Comparison of ENCODE assay signal across 8 cellular contexts in the genomic region with DNA sequence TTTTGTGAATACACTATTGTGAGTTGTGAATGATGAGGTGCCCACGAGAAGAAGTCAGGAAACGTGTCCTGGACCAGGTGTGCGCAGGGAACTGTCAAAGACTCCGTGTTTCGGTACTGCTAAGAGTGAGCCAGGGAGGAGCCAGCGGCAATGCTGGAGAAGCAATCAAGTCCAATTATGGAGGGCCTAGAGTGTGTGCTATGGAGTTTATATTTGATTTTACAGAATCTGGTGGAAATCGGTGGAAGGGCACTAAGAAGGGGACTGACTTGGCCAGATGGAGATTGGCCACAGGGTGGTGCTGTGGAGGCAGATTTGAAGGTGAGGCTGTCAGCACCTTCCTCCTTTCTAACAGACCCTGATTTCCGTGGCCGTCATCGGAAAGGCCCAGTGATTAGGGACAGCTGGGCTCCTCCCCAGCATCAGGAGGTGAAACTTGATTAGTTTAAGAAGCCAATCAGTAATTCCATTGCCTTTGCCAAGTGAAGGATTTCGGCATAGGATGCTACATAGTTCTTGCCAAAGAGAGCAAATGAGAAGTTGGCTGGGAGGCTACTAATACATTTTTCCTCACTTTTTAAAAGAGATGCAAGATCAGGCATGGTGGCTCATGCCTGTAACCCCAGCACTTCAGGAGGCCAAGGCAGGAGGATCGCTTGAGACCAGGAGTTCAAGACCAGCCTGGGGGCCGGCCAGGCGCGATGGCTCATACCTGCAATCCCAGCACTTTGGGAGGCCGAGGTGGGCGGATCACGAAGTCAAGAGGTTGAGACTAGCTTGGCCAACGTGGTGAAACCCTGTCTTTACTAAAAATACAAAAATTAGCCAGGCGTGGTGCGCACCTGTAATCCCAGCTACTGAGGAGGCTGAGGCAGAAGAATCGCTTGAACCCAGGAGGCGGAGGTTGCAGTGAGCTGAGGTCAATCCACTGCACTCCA. TPM values are rescaled to one million over a fixed set of nuclear protein-coding genes. Genes with fewer than 3 reads are reported as not detected.
A peak's percentile ranks its signal among the peaks of the same experiment; 100 is the strongest.
DNase-seq lines count a peak whose midpoint lies in the region; ATAC-seq and TF ChIP-seq lines count a peak whose summit lies in the region.

No MANE protein-coding gene starts in this region.

- POLR2A ChIA-PET in HEK293 (lab: Yijun Ruan, JAX): interaction anchor here (1.1 to 1.8 kb wide), 2 partner anchors 16 to 17 kb away, joined by 3 to 4 read pairs; no protein-coding TSS in a partner anchor

- CTCF ChIA-PET in HEK293 (lab: Yijun Ruan, JAX): interaction anchor here (0.6 to 3.0 kb wide), 17 partner anchors 10 to 467 kb away, joined by 3 to 22 read pairs (median 3); partner anchors contain the start of genes BTBD19, DYNLT4, EIF2B3 and HECTD3

- H3K27me3 ChIP-seq in ascending aorta (no peaks in the 10 kb centered on the region), skeletal muscle satellite cell (ENCODE audit: control insufficient read depth, insufficient read depth, low read length) (no peaks in the 10 kb centered on the region)

- intact Hi-C loops in ascending aorta (cut with DNase I): loop anchor here (2.0 to 5.0 kb wide), 4 partner anchors 37 to 466 kb away; partner anchors contain the start of genes HECTD3 and UROD

- peak overlapping the region; percentile 63 for H3K4me2 ChIP-seq in skeletal muscle satellite cell (ENCODE audit: low read length)

- DNase-seq in DMS53 treated with DMSO at 0.1 percent for 48 hours (lab: John Stamatoyannopoulos, UW; ENCODE audit: unreplicated experiment) (peak; percentile 74), NCI-H2081 treated with DMSO at 0.1 percent for 48 hours (lab: John Stamatoyannopoulos, UW) (peak; percentile 64), T-helper 9 cell (peak; percentile 83), ascending aorta (ENCODE audit: low spot score in 2 of 2) (peak in 1 of 2 donors; percentile 91), hypothalamus (lab: John Stamatoyannopoulos, UW) (peak in 48 of 51 donors; percentile 12 to 85 (median 56))

- ATAC-seq in HG02970 (IDR thresholded peaks at IDR 0.05; ENCODE audit: low FRiP score, unreplicated experiment): no peak

- H3K27ac ChIP-seq in HEK293 (ENCODE audit: extremely low read depth, low read depth, low read length): no peak overlapping the region
- H3K27ac ChIP-seq in ascending aorta: no peak overlapping the region

- H3K4me1 ChIP-seq in HEK293 (ENCODE audit: control insufficient read depth, insufficient read depth, low read length): peaks cover 9% of the 10 kb centered on the region
- no peaks in the 10 kb centered on the region for H3K4me1 ChIP-seq in ascending aorta
- H3K4me1 ChIP-seq in skeletal muscle satellite cell (ENCODE audit: control insufficient read depth, insufficient read depth, low read length): no peaks in the 10 kb centered on the region

- H3K36me3 ChIP-seq in HEK293 (ENCODE audit: control insufficient read depth in 2 of 2, insufficient read depth in 1 of 2, low read length in 2 of 2) (no peaks in the 10 kb centered on the region; a peak in 1 of 3 replicates), ascending aorta (no peaks in the 10 kb centered on the region), skeletal muscle satellite cell (ENCODE audit: insufficient read depth, low read length) (no peaks in the 10 kb centered on the region)

- no peak overlapping the region for H3K4me3 ChIP-seq in HEK293 (ENCODE audit: low read depth, low read length)
- H3K4me3 ChIP-seq in ascending aorta: no peak overlapping the region
- H3K4me3 ChIP-seq in skeletal muscle satellite cell (ENCODE audit: low read length): no peak overlapping the region

- TF ChIP-seq CTCF in HEK293 (tag by site-specific recombination; IDR thresholded peaks at IDR 0.05) (peak; percentile 73), ascending aorta (IDR thresholded peaks at IDR 0.05) (peak; percentile 73 to 80 (median 75))

- H3K9me3 ChIP-seq in HEK293 (ENCODE audit: control insufficient read depth, insufficient read depth, low read depth, low read length) (no peaks in the 10 kb centered on the region), ascending aorta (no peaks in the 10 kb centered on the region), skeletal muscle satellite cell (replicated peaks; ENCODE audit: low read length) (no peaks in the 10 kb centered on the region)

- no peak overlapping the region for H3K9ac ChIP-seq in skeletal muscle satellite cell (ENCODE audit: low read depth, low read length)

TF ChIP-seq in HEK293, 187 proteins besides CTCF, POLR2A, EP300 and RAD21 (continues in another document):
- TF ChIP-seq REPIN1 (tag by site-specific recombination; IDR thresholded peaks at IDR 0.05; ENCODE audit: low read depth) (no peak), ZNF10 (tag by site-specific recombination; IDR thresholded peaks at IDR 0.05) (peak; percentile 65; the same call in 1 of the 2 replicates), ZNF654 (tag by site-specific recombination; IDR thresholded peaks at IDR 0.05; ENCODE audit: low read depth) (peak; percentile 90), ZNF146 (tag by site-specific recombination; IDR thresholded peaks at IDR 0.05) (no peak), ZNF768 (tag by site-specific recombination; IDR thresholded peaks at IDR 0.05) (no peak), ZNF324 (tag by site-specific recombination; IDR thresholded peaks at IDR 0.05) (no peak), SCRT1 (tag by site-specific recombination; IDR thresholded peaks at IDR 0.05; ENCODE audit: borderline replicate concordance) (no peak), ZNF23 (tag by site-specific recombination; IDR thresholded peaks at IDR 0.05; ENCODE audit: borderline replicate concordance) (no peak), ZNF664 (tag by site-specific recombination; IDR thresholded peaks at IDR 0.05) (no peak), ZSCAN30 (tag by site-specific recombination; IDR thresholded peaks at IDR 0.05) (0 out of 2 replicates have a peak, but pooled peaks have one; percentile 53), ZNF639 (tag by site-specific recombination; IDR thresholded peaks at IDR 0.05) (0 out of 2 replicates have a peak, but pooled peaks have one; percentile 13), ZNF561 (tag by site-specific recombination; IDR thresholded peaks at IDR 0.05; ENCODE audit: borderline replicate concordance) (no peak), ZNF433 (tag by site-specific recombination; IDR thresholded peaks at IDR 0.05; ENCODE audit: low read depth) (no peak), ZNF600 (tag by site-specific recombination; IDR thresholded peaks at IDR 0.05) (peak; percentile 43; the same call in 1 of the 2 replicates), ZNF623 (tag by site-specific recombination; IDR thresholded peaks at IDR 0.05) (no peak), ZNF416 (tag by site-specific recombination; IDR thresholded peaks at IDR 0.05) (no peak), ZNF394 (tag by site-specific recombination; IDR thresholded peaks at IDR 0.05; ENCODE audit: borderline replicate concordance) (0 out of 2 replicates have a peak, but pooled peaks have one; percentile 15), ZNF112 (tag by site-specific recombination; IDR thresholded peaks at IDR 0.05) (no peak), ZFP41 (tag by site-specific recombination; IDR thresholded peaks at IDR 0.05; ENCODE audit: borderline replicate concordance) (no peak), ZNF354C (tag by site-specific recombination; IDR thresholded peaks at IDR 0.05; ENCODE audit: borderline replicate concordance, low read depth) (no peak), GFI1B (tag by site-specific recombination; IDR thresholded peaks at IDR 0.05) (peak; percentile 15; the same call in 1 of the 2 replicates), ZNF777 (tag by site-specific recombination; IDR thresholded peaks at IDR 0.05; ENCODE audit: borderline replicate concordance) (no peak), ZNF121 (tag by site-specific recombination; IDR thresholded peaks at IDR 0.05) (no peak), ZNF266 (tag by site-specific recombination; IDR thresholded peaks at IDR 0.05; ENCODE audit: low read depth) (no peak), ZNF221 (tag by site-specific recombination; IDR thresholded peaks at IDR 0.05; ENCODE audit: borderline replicate concordance) (no peak), ZNF501 (tag by site-specific recombination; IDR thresholded peaks at IDR 0.05) (peak; percentile 44; the same call in 1 of the 2 replicates), ZNF335 (tag by site-specific recombination; conservative IDR thresholded peaks at IDR 0.05) (peak; percentile 47; the same call in 1 of the 2 replicates), ZEB2 (tag by site-specific recombination; IDR thresholded peaks at IDR 0.05) (0 out of 2 replicates have a peak, but pooled peaks have one; percentile 59), KLF17 (tag by site-specific recombination; IDR thresholded peaks at IDR 0.05) (peak; percentile 29; the same call in 1 of the 2 replicates)

RNA-seq across cellular contexts. Expression of gene PTCH2, which starts 7.0 kb away (rescaled TPM):
- total RNA-seq in ascending aorta: not detected
- under 0.01 and 0.25 TPM in 2 replicates for total RNA-seq in skeletal muscle satellite cell (2012; rRNA removed)

RNA-seq across cellular contexts. Expression of gene BTBD19, which starts 27.7 kb away (rescaled TPM):
- total RNA-seq in ascending aorta: 15.1 TPM
- 3.5 and 3.7 TPM in 2 replicates for total RNA-seq in skeletal muscle satellite cell (2012; rRNA removed)

RNA-seq across cellular contexts. Expression of gene DYNLT4, which starts 28.9 kb away (rescaled TPM):
- not detected for total RNA-seq in ascending aorta
- not detected in 2 replicates for total RNA-seq in skeletal muscle satellite cell (2012; rRNA removed)

RNA-seq across cellular contexts. Expression of gene PLK3, which starts 35.8 kb away (rescaled TPM):
- 107 TPM for total RNA-seq in ascending aorta
- total RNA-seq in skeletal muscle satellite cell (2012; rRNA removed): 25.1 and 31.4 TPM in 2 replicates

RNA-seq across cellular contexts. Expression of gene BEST4, which starts 48.0 kb away (rescaled TPM):
- not detected for total RNA-seq in ascending aorta
- 0.25 TPM in 1 of 2 replicates, not detected in the other for total RNA-seq in skeletal muscle satellite cell (2012; rRNA removed)
